ENCODE assay signal across 25 cellular contexts in genomic region chr13:111080642-111081041, GRCh38.
"Had no signal": no experiment of that assay in that cellular context is flagged by ENCODE, and none has a peak within 500 bp of the region (broad histone marks: within the 10 kb centered on the region; RNA-seq: fewer than 3 reads in every experiment).

No MANE protein-coding gene starts in this region.

- H3K4me3 ChIP-seq: K562, PC-9, Peyer's patch, SJCRH30, SK-N-MC had no signal

- H3K36me3 ChIP-seq: Peyer's patch, SJCRH30 had no signal

- H3K27me3 ChIP-seq: Peyer's patch, SJCRH30 had no signal

- H3K9ac ChIP-seq: KMS-11 had no signal

- H2AFZ ChIP-seq: PC-9 had no signal

- H3K4me2 ChIP-seq: KMS-11, PC-9 had no signal

- H3K4me1 Mint-ChIP-seq: IgD-negative memory B cell had no signal

- H3K4me1 ChIP-seq: Peyer's patch, SJCRH30 had no signal

- H3K27ac Mint-ChIP-seq: IgD-negative memory B cell had no signal

- ATAC-seq: K562, Right ventricle myocardium inferior had no signal

- H3K9me3 ChIP-seq: Peyer's patch, SJCRH30 had no signal

- H3K27ac ChIP-seq: HL-60, KMS-11, PC-9, Peyer's patch, SJCRH30, SK-N-MC had no signal

- DNase-seq: Kasumi-1, MM.1S, NCI-H1092 treated with DMSO at 0.1 percent for 48 hours, NCI-H1436, NCI-H187, NCI-H2029, NCI-H2081 treated with DMSO at 0.1 percent for 48 hours, NCI-H2171, NCI-H226, NCI-H446, NCI-H510A, NCI-H524 treated with DMSO at 0.1 percent for 48 hours, NCI-H69, NCI-H774, OCI-M1, PC-9, Peyer's patch, SHP77 treated with DMSO at 0.1 percent for 48 hours, SJCRH30 had no signal
